ENCODE assay signal across 19 cellular contexts in the genomic region with DNA sequence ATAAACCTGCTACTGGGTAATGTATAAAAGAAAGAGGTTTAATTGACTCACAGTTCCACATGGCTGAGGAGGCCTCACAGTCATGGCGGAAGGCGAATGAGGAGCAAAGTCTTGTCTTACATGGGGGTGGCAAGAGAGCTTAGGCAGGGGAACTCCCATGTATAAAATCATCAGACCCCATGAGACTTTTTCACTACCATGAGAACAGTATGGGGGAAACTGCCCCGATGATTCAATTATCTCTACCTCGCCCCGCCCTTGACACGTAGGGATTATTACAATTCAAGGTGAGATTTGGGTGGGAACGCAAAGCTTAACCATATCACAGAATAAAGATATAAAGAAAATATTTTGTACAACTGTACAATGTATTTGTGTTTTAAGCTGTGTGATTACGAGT. TPM values are rescaled to one million over a fixed set of nuclear protein-coding genes. Genes with fewer than 3 reads are reported as not detected.
DNase-seq lines count a peak whose midpoint lies in the region; ATAC-seq and TF ChIP-seq lines count a peak whose summit lies in the region.
"Had no signal": no experiment of that assay in that cellular context is flagged by ENCODE, and none has a peak within 500 bp of the region (broad histone marks: within the 10 kb centered on the region; RNA-seq: fewer than 3 reads in every experiment).

No MANE protein-coding gene starts in this region.

- H3K4me3 Mint-ChIP-seq in progenitor cell of endocrine pancreas (ENCODE audit: low read depth), result no peak overlapping the region
- H3K4me3 Mint-ChIP-seq: GM23338 had no signal

- 80% methylated on average over 8 of the region's 8 CpGs for WGBS in mammary epithelial cell (ENCODE audit: low coverage, missing lambda C conversion rate)
- 95 to 98% methylated on average over 8 of the region's 8 CpGs for WGBS in lower leg skin, 2 donors

- no peaks in the 10 kb centered on the region for H3K36me3 ChIP-seq in PC-9 (ENCODE audit: low read depth)
- H3K36me3 ChIP-seq in mammary epithelial cell (ENCODE audit: insufficient read depth, low read length), result no peaks in the 10 kb centered on the region
- H3K36me3 ChIP-seq: SJCRH30 had no signal

- TF ChIP-seq CTCF in PC-9 (conservative IDR thresholded peaks at IDR 0.05) (no peak), mammary epithelial cell (conservative IDR thresholded peaks at IDR 0.05 in 1 of 2, IDR thresholded peaks at IDR 0.05 in 1 of 2; ENCODE audit: extremely low read depth in 1 of 2, insufficient read depth in 1 of 2, low read depth in 1 of 2, low read length in 2 of 2) (no peak), lower leg skin (IDR thresholded peaks at IDR 0.05) (no peak), progenitor cell of endocrine pancreas (IDR thresholded peaks at IDR 0.05; ENCODE audit: unreplicated experiment) (no peak)

- no peak for TF ChIP-seq POLR2A in lower leg skin (IDR thresholded peaks at IDR 0.05)

- dilution Hi-C loops in mammary epithelial cell (cut with HindIII; ENCODE audit: low sequenced_read_pairs), result no loop called here

- POLR2A ChIA-PET in PC-9 (lab: Charles Lee; ENCODE audit: unreplicated experiment), result no interaction called here

- no peaks in the 10 kb centered on the region for H3K4me1 Mint-ChIP-seq in progenitor cell of endocrine pancreas (ENCODE audit: low read depth)
- H3K4me1 Mint-ChIP-seq: GM23338 had no signal

- no peak overlapping the region for H3K27ac Mint-ChIP-seq in progenitor cell of endocrine pancreas
- H3K27ac Mint-ChIP-seq: GM23338 had no signal

- H4K20me1 ChIP-seq in PC-9 (ENCODE audit: insufficient read depth) (no peaks in the 10 kb centered on the region), mammary epithelial cell (ENCODE audit: insufficient read depth, low read length) (no peaks in the 10 kb centered on the region)

- H3K27me3 ChIP-seq in PC-9 (ENCODE audit: insufficient read depth, low read depth) (no peaks in the 10 kb centered on the region), mammary epithelial cell (ENCODE audit: insufficient read depth, low read length) (no peaks in the 10 kb centered on the region)
- H3K27me3 ChIP-seq: SJCRH30 had no signal

- ATAC-seq in HG03460 (IDR thresholded peaks at IDR 0.05; ENCODE audit: unreplicated experiment), result no peak
- ATAC-seq: GM23338, K562 had no signal

- H2AFZ ChIP-seq in PC-9 (no peak overlapping the region), mammary epithelial cell (ENCODE audit: low read depth, low read length) (no peak overlapping the region)
- H2AFZ ChIP-seq: GM23338 had no signal

- H3K4me2 ChIP-seq in PC-9, result no peak overlapping the region
- H3K4me2 ChIP-seq in mammary epithelial cell (ENCODE audit: insufficient read depth, low read depth, low read length), result no peak overlapping the region
- H3K4me2 ChIP-seq: GM23338 had no signal

- H3K79me2 ChIP-seq in PC-9 (ENCODE audit: low read depth), result no peaks in the 10 kb centered on the region
- H3K79me2 ChIP-seq in mammary epithelial cell (ENCODE audit: insufficient read depth, low read length), result no peaks in the 10 kb centered on the region

- H3K4me3 ChIP-seq in PC-9 (no peak overlapping the region), mammary epithelial cell (replicated peaks in 1 of 3; ENCODE audit: insufficient read depth in 1 of 3, low read depth in 2 of 3, low read length in 3 of 3) (no peak overlapping the region), lower leg skin (ENCODE audit: low read depth, poor library complexity, severe bottlenecking) (no peak overlapping the region)
- H3K4me3 ChIP-seq: GM23338, K562, SJCRH30 had no signal

- in situ Hi-C loops in mammary epithelial cell (cut with MboI; ENCODE audit: low sequenced_read_pairs in 2 of 2), result no loop called here

- H3F3A ChIP-seq in PC-9 (ENCODE audit: insufficient read depth, low read depth), result no peaks in the 10 kb centered on the region

- no peaks in the 10 kb centered on the region for H3K36me3 Mint-ChIP-seq in progenitor cell of endocrine pancreas (ENCODE audit: insufficient read depth)

- CTCF ChIA-PET in PC-9 (lab: Charles Lee), result no interaction called here
- CTCF ChIA-PET in mammary epithelial cell (lab: Charles Lee; ENCODE audit: low non-redundant PET), result no interaction called here

- BruUV-seq in PC-9 (replicated peaks; lab: Mats Ljungman, UMichigan), result no TSS peak
- no TSS peak for BruUV-seq in mammary epithelial cell (replicated peaks; lab: Mats Ljungman, UMichigan)

- H3K9ac ChIP-seq in mammary epithelial cell (ENCODE audit: insufficient read depth, low read length), result no peak overlapping the region

- intact Hi-C loops in PC-9 (cut with micrococcal nuclease; ENCODE audit: unreplicated experiment), result no loop called here
- intact Hi-C loops in mammary epithelial cell (cut with micrococcal nuclease), result no loop called here
- intact Hi-C loops in lower leg skin (cut with DNase I; ENCODE audit: low total_unique reads), result no loop called here

- H3K9me3 Mint-ChIP-seq in progenitor cell of endocrine pancreas (ENCODE audit: low read depth), result no peaks in the 10 kb centered on the region
- H3K9me3 Mint-ChIP-seq: GM23338 had no signal

- DNase-seq in Daoy (ENCODE audit: low read depth) (peak; percentile 14), PC-9 (no peak), mammary epithelial cell (peak; percentile 33), kidney tubule cell (ENCODE audit: low spot score) (peak; percentile 14), lower leg skin (ENCODE audit: low spot score in 2 of 2) (no peak), progenitor cell of endocrine pancreas (ENCODE audit: low spot score, unreplicated experiment) (no peak), GM19240 (ENCODE audit: insufficient read length, low spot score) (no peak)
- DNase-seq: C1 segment of cervical spinal cord, DMS79 treated with DMSO at 0.1 percent for 48 hours, GF-D8, NCI-H1694 treated with DMSO at 0.1 percent for 48 hours, NCI-H2107, NCI-H510A treated with DMSO at 0.1 percent for 48 hours, NCI-H774, SJCRH30 had no signal

- H3K27ac ChIP-seq in PC-9 (peak overlapping the region; percentile 41; the same call in 1 of the 2 replicates), mammary epithelial cell (ENCODE audit: insufficient read depth, low read depth, low read length) (peak overlapping the region; percentile 42)
- H3K27ac ChIP-seq: RWPE1, SJCRH30 had no signal

- H3K4me1 ChIP-seq in PC-9 (replicated peaks; ENCODE audit: insufficient read depth) (peaks cover 6% of the 10 kb centered on the region), mammary epithelial cell (ENCODE audit: insufficient read depth, low read length) (peaks cover 8% of the 10 kb centered on the region)
- H3K4me1 ChIP-seq: SJCRH30 had no signal

- no peaks in the 10 kb centered on the region for H3K27me3 Mint-ChIP-seq in progenitor cell of endocrine pancreas

- no peaks in the 10 kb centered on the region for H3K9me2 ChIP-seq in PC-9 (ENCODE audit: insufficient read depth)

- H3K9me3 ChIP-seq in PC-9 (ENCODE audit: insufficient read depth, low read depth) (no peaks in the 10 kb centered on the region), mammary epithelial cell (replicated peaks; ENCODE audit: insufficient read depth, low read length) (no peaks in the 10 kb centered on the region)
- H3K9me3 ChIP-seq: SJCRH30 had no signal

RNA-seq across cellular contexts. Expression of a gene that starts 39.4 kb away (rescaled TPM):
- 1.6 and 2.5 TPM in 2 replicates for total RNA-seq in Daoy (2014; rRNA removed; shearing (Covaris generic))
- total RNA-seq in PC-9 (2021) (14.8 and 15.2 TPM in 2 replicates), mammary epithelial cell (1 to 10 TPM in 1 of 2 donors, not detected in 1; 2.2 TPM), lower leg skin (1 to 10 TPM in 2 of 4 donors, under 1 TPM in 2; 0.25 to 2.7 (median 1.1) TPM), progenitor cell of endocrine pancreas (12.1 and 14.1 TPM in 2 replicates)
- polyA plus RNA-seq in mammary epithelial cell, result 0.01 TPM
- not detected for polyA minus RNA-seq in mammary epithelial cell

Comparison
In these comparisons a context has a peak if more than half of its experiments do, and no peak if none do; other contexts are left out.
1. DNase-seq: peak in Daoy (single experiment), mammary epithelial cell (single experiment) and kidney tubule cell (single experiment); none in PC-9 (0 of 2), lower leg skin (0 of 2), progenitor cell of endocrine pancreas (single experiment) and GM19240 (single experiment).